Comparison of ENCODE assay signal across 30 cellular contexts in the genomic region with DNA sequence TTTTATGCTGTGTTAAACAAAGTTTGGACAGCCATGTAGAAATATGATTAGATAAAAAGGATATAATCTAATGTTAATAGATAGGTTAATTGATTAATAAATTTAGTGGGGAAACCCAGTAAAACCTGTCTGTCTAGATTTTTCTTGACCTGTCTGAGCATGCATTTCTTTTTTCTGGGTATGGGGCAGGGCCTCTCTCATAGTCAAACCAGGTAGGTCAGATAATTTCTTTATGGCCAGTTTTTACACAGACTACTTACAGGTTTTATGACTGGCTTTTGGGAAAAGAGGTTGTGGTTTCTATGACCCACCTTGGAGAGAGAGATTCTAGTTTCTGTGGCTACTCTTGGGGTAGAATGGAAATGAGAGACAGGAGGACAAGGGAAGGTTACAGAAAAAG.
"Had no signal": no experiment of that assay in that cellular context is flagged by ENCODE, and none has a peak within 500 bp of the region (broad histone marks: within the 10 kb centered on the region; RNA-seq: fewer than 3 reads in every experiment).

No MANE protein-coding gene starts in this region.

- H3K4me1 ChIP-seq: colonic mucosa, esophagus muscularis mucosa, heart right ventricle, lower lobe of right lung, parathyroid adenoma, right lobe of liver, tibial nerve, upper lobe of right lung, uterus had no signal

- H2AFZ ChIP-seq: parathyroid adenoma had no signal

- DNase-seq: colonic mucosa; effector CD8-positive, alpha-beta T cell; endodermal cell; foreskin melanocyte; glutamatergic neuron; heart right ventricle; hippocampal formation; kidney glomerular epithelial cell; left colon; left ventricle myocardium superior; lower lobe of right lung; mucosa of descending colon; naive B cell; right lobe of liver; small intestine; stimulated activated CD4-positive, alpha-beta T cell treated with anti-CD3 and anti-CD28 coated beads, Interleukin-15, amount 100 ng/mL, for 24 hours; stimulated activated CD4-positive, alpha-beta T cell treated with anti-CD3 and anti-CD28 coated beads, Interleukin-2, amount 100 ng/mL, for 48 hours; stimulated activated naive B cell treated with anti-CD40 and anti-IgM and Interleukin-4, amounts not matched to agents 10 μg/mL and 1 μg/mL and 100 μg/mL, for 72 hours; upper lobe of right lung; uterus had no signal

- H3K27ac Mint-ChIP-seq: dendritic cell treated with granulocyte-macrophage colony-stimulating factor and Interleukin-4, amounts not matched to agents 40 ng/mL and 50 ng/mL, for 4 days; endodermal cell; memory B cell; naive B cell; natural killer cell treated with Interleukin-12 subunit alpha and Interleukin-12 subunit beta and Interleukin-15 and Interleukin-18, amount 100 ng/mL, for 72 hours; progenitor cell of endocrine pancreas; stimulated activated naive B cell treated with anti-CD40 and anti-IgM and Interleukin-4, amounts not matched to agents 10 μg/mL and 1 μg/mL and 100 μg/mL, for 72 hours; stimulated activated naive CD8-positive, alpha-beta T cell treated with anti-CD3 and anti-CD28 coated beads, Interleukin-15, Interleukin-2, amounts not matched to agents 100 ng/mL and 50 ng/mL, for 24 hours had no signal

- H3K9me3 ChIP-seq: colonic mucosa, lower lobe of right lung, right lobe of liver, thoracic aorta, upper lobe of right lung, uterus had no signal

- H3K36me3 ChIP-seq: colonic mucosa, esophagus muscularis mucosa, heart right ventricle, lower lobe of right lung, right lobe of liver, thoracic aorta, tibial nerve, upper lobe of right lung, uterus had no signal

- H3K79me2 ChIP-seq: parathyroid adenoma had no signal

- ATAC-seq: heart right ventricle; left colon; left ventricle myocardium superior; lower lobe of right lung; mucosa of descending colon; natural killer cell treated with Interleukin-12 subunit alpha and Interleukin-12 subunit beta and Interleukin-15 and Interleukin-18, amount 100 ng/mL, for 72 hours; right lobe of liver; stimulated activated naive B cell treated with anti-CD40 and anti-IgM and Interleukin-4, amounts not matched to agents 10 μg/mL and 1 μg/mL and 100 μg/mL, for 72 hours; upper lobe of right lung had no signal

- H3K27me3 Mint-ChIP-seq: dendritic cell treated with granulocyte-macrophage colony-stimulating factor and Interleukin-4, amounts not matched to agents 40 ng/mL and 50 ng/mL, for 4 days; memory B cell; naive B cell; natural killer cell treated with Interleukin-12 subunit alpha and Interleukin-12 subunit beta and Interleukin-15 and Interleukin-18, amount 100 ng/mL, for 72 hours; progenitor cell of endocrine pancreas; stimulated activated naive B cell treated with anti-CD40 and anti-IgM and Interleukin-4, amounts not matched to agents 10 μg/mL and 1 μg/mL and 100 μg/mL, for 72 hours; stimulated activated naive CD8-positive, alpha-beta T cell treated with anti-CD3 and anti-CD28 coated beads, Interleukin-15, Interleukin-2, amounts not matched to agents 100 ng/mL and 50 ng/mL, for 24 hours had no signal

- H3K4me3 Mint-ChIP-seq: dendritic cell treated with granulocyte-macrophage colony-stimulating factor and Interleukin-4, amounts not matched to agents 40 ng/mL and 50 ng/mL, for 4 days; endodermal cell; memory B cell; naive B cell; natural killer cell treated with Interleukin-12 subunit alpha and Interleukin-12 subunit beta and Interleukin-15 and Interleukin-18, amount 100 ng/mL, for 72 hours; neural crest cell; stimulated activated naive B cell treated with anti-CD40 and anti-IgM and Interleukin-4, amounts not matched to agents 10 μg/mL and 1 μg/mL and 100 μg/mL, for 72 hours; stimulated activated naive CD8-positive, alpha-beta T cell treated with anti-CD3 and anti-CD28 coated beads, Interleukin-15, Interleukin-2, amounts not matched to agents 100 ng/mL and 50 ng/mL, for 24 hours had no signal

- H3K27ac ChIP-seq: colonic mucosa, esophagus muscularis mucosa, heart right ventricle, lower lobe of right lung, parathyroid adenoma, right lobe of liver, thoracic aorta, tibial nerve, upper lobe of right lung, uterus had no signal

- H3K27me3 ChIP-seq: colonic mucosa, esophagus muscularis mucosa, heart right ventricle, right lobe of liver, tibial nerve, upper lobe of right lung, uterus had no signal

- H3K4me3 ChIP-seq: colonic mucosa, esophagus muscularis mucosa, heart right ventricle, lower lobe of right lung, mucosa of descending colon, right lobe of liver, thoracic aorta, tibial nerve, upper lobe of right lung, uterus had no signal

- H3K4me1 Mint-ChIP-seq: memory B cell; naive B cell; neural crest cell; stimulated activated naive B cell treated with anti-CD40 and anti-IgM and Interleukin-4, amounts not matched to agents 10 μg/mL and 1 μg/mL and 100 μg/mL, for 72 hours had no signal

- H3K36me3 Mint-ChIP-seq: memory B cell; naive B cell; stimulated activated naive B cell treated with anti-CD40 and anti-IgM and Interleukin-4, amounts not matched to agents 10 μg/mL and 1 μg/mL and 100 μg/mL, for 72 hours had no signal

- H3K9ac ChIP-seq: parathyroid adenoma had no signal
